Comparison of ENCODE assay signal across 8 cellular contexts in the genomic region with DNA sequence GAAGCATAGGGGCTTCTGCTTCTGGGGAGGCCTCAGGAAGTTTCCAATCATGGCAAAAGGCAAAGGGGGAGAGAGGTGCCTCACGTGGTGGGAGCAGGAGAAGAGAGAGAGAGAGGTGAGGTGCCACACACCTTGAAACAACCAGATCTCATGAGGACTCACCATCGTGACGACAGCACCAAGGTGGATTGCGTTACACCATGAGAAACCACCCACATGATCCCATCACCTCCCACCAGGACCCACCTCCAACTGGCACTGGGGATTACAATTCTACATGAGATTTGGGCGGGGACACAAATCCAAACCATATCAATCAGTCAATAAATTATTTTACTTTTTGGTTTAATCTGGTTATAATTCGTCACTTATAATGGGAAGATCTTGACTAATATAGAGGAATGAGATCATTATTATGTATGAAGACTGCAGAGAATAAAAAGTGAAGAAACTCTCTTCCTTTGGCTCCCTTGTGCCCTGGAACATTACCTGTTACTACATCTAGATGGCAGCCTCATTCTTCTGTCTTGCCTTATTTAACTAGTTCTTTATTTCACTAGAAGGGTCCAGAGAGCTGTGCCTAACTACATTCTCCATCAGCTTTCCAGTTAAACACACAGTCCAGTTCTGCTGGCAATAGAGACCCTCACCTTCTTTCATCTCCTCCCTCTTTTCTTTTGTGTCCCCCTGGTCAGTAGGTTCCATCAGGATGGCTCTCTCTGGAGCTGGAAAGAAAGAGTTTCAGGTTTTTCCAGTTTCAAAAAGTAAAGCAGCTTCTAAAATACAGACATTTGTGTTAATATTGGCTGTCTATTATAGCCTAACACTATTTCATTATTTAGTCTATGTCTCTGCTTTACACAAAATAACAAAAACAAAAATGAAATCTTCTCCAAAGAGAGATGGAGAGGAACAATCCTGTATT. TPM values are rescaled to one million over a fixed set of nuclear protein-coding genes. Genes with fewer than 3 reads are reported as not detected.
DNase-seq lines count a peak whose midpoint lies in the region; ATAC-seq and TF ChIP-seq lines count a peak whose summit lies in the region.

No MANE protein-coding gene starts in this region.

- no peak overlapping the region for H3K27ac Mint-ChIP-seq in activated CD4-positive, alpha-beta memory T cell treated with anti-CD3 and anti-CD28 coated beads, Interleukin-2, amount 10 ng/mL, durations not matched to agents 7 days and 5 days

- H3K27me3 ChIP-seq in testis: no peaks in the 10 kb centered on the region

- H3K27ac ChIP-seq in C4-2B (no peak overlapping the region), testis (no peak overlapping the region)

- CTCF ChIA-PET in HEK293T (lab: Yijun Ruan, JAX): interaction anchor here (0.5 to 1.7 kb wide), 10 partner anchors 9 to 874 kb away, joined by 3 to 22 read pairs (median 3); no protein-coding TSS in a partner anchor
- CTCF ChIA-PET in activated CD4-positive, alpha-beta memory T cell treated with anti-CD3 and anti-CD28 coated beads, Interleukin-2, amount 10 ng/mL, durations not matched to agents 7 days and 5 days (lab: Charles Lee): interaction anchor here (1.0 to 1.3 kb wide), 2 partner anchors 84 to 440 kb away, joined by 3 to 4 read pairs; no protein-coding TSS in a partner anchor

- H3K9me3 Mint-ChIP-seq in activated CD4-positive, alpha-beta memory T cell treated with anti-CD3 and anti-CD28 coated beads, Interleukin-2, amount 10 ng/mL, durations not matched to agents 7 days and 5 days: no peaks in the 10 kb centered on the region

- H3K27me3 Mint-ChIP-seq in activated CD4-positive, alpha-beta memory T cell treated with anti-CD3 and anti-CD28 coated beads, Interleukin-2, amount 10 ng/mL, durations not matched to agents 7 days and 5 days: peaks cover 2% of the 10 kb centered on the region

- H3K9me3 ChIP-seq in testis: no peaks in the 10 kb centered on the region

- POLR2A ChIA-PET in HEK293T (lab: Yijun Ruan, JAX): no interaction called here
- POLR2A ChIA-PET in activated CD4-positive, alpha-beta memory T cell treated with anti-CD3 and anti-CD28 coated beads, Interleukin-2, amount 10 ng/mL, durations not matched to agents 7 days and 5 days (lab: Charles Lee): no interaction called here

- no peak overlapping the region for H3K4me3 Mint-ChIP-seq in activated CD4-positive, alpha-beta memory T cell treated with anti-CD3 and anti-CD28 coated beads, Interleukin-2, amount 10 ng/mL, durations not matched to agents 7 days and 5 days

- intact Hi-C loops in testis (cut with DNase I; ENCODE audit: low total_unique reads): no loop called here

- H3K36me3 ChIP-seq in testis (ENCODE audit: low read depth, missing control alignments): no peaks in the 10 kb centered on the region

- DNase-seq in HEK293T (ENCODE audit: extremely low spot score) (peak; percentile 10), NCI-H82 treated with DMSO at 0.1 percent for 48 hours (lab: John Stamatoyannopoulos, UW; ENCODE audit: unreplicated experiment) (peak; percentile 15), fibroblast of peridontal ligament (ENCODE audit: extremely low read depth) (peak; percentile 45), testis (no peak)
- no peak for DNase-seq in activated CD4-positive, alpha-beta memory T cell treated with anti-CD3 and anti-CD28 coated beads, Interleukin-2, amount 10 ng/mL, durations not matched to agents 7 days and 5 days

- H3K4me3 ChIP-seq in testis: no peak overlapping the region

- TF ChIP-seq POLR2A in testis (IDR thresholded peaks at IDR 0.05): no peak

- no peaks in the 10 kb centered on the region for H3K4me1 Mint-ChIP-seq in activated CD4-positive, alpha-beta memory T cell treated with anti-CD3 and anti-CD28 coated beads, Interleukin-2, amount 10 ng/mL, durations not matched to agents 7 days and 5 days

- 79 to 86% methylated on average over 6 of the region's 6 CpGs for WGBS in testis, 2 donors

- H3K4me1 ChIP-seq in testis: no peaks in the 10 kb centered on the region

- TF ChIP-seq CTCF in C4-2B (conservative IDR thresholded peaks at IDR 0.05): peak; percentile 77
- TF ChIP-seq CTCF in testis (IDR thresholded peaks at IDR 0.05): peak in 2 of 3 experiments; percentile 9 to 46

- H3K36me3 Mint-ChIP-seq in activated CD4-positive, alpha-beta memory T cell treated with anti-CD3 and anti-CD28 coated beads, Interleukin-2, amount 10 ng/mL, durations not matched to agents 7 days and 5 days (ENCODE audit: low read depth): no peaks in the 10 kb centered on the region

- ATAC-seq in HG02981 (IDR thresholded peaks at IDR 0.05; ENCODE audit: unreplicated experiment) (no peak), HG03108 (IDR thresholded peaks at IDR 0.05; ENCODE audit: unreplicated experiment) (no peak)

TF ChIP-seq in HEK293T, 16 proteins besides CTCF, POLR2A, EP300 and RAD21:
- no peak for TF ChIP-seq L3MBTL2 (conservative IDR thresholded peaks at IDR 0.05)
- TF ChIP-seq HDGF (IDR thresholded peaks at IDR 0.05; ENCODE audit: borderline replicate concordance): no peak
- TF ChIP-seq FOXA1 (IDR thresholded peaks at IDR 0.05): no peak
- TF ChIP-seq TARDBP (IDR thresholded peaks at IDR 0.05): no peak

RNA-seq across cellular contexts. Expression of a gene that starts 21.7 kb away (rescaled TPM):
- not detected for total RNA-seq in testis
- polyA plus RNA-seq in testis (ENCODE audit: insufficient read depth, low read depth, low replicate concordance): not detected
- total RNA-seq in activated CD4-positive, alpha-beta memory T cell treated with anti-CD3 and anti-CD28 coated beads, Interleukin-2, amount 10 ng/mL, durations not matched to agents 7 days and 5 days: not detected

RNA-seq across cellular contexts. Expression of a gene that starts 21.9 kb away (rescaled TPM):
- under 1 TPM in 1 of 2 donors, not detected in 1; 0.50 TPM for total RNA-seq in testis
- 3.0 TPM for polyA plus RNA-seq in testis (ENCODE audit: insufficient read depth, low read depth, low replicate concordance)
- total RNA-seq in activated CD4-positive, alpha-beta memory T cell treated with anti-CD3 and anti-CD28 coated beads, Interleukin-2, amount 10 ng/mL, durations not matched to agents 7 days and 5 days: not detected

RNA-seq across cellular contexts. Expression of a gene that starts 44.8 kb away (rescaled TPM):
- not detected for total RNA-seq in testis
- not detected for polyA plus RNA-seq in testis (ENCODE audit: insufficient read depth, low read depth, low replicate concordance)
- total RNA-seq in activated CD4-positive, alpha-beta memory T cell treated with anti-CD3 and anti-CD28 coated beads, Interleukin-2, amount 10 ng/mL, durations not matched to agents 7 days and 5 days: not detected

RNA-seq across cellular contexts. Expression of a gene that starts 52.2 kb away (rescaled TPM):
- total RNA-seq in testis: not detected
- not detected for polyA plus RNA-seq in testis (ENCODE audit: insufficient read depth, low read depth, low replicate concordance)
- not detected for total RNA-seq in activated CD4-positive, alpha-beta memory T cell treated with anti-CD3 and anti-CD28 coated beads, Interleukin-2, amount 10 ng/mL, durations not matched to agents 7 days and 5 days

Comparison
In these comparisons a context has a peak if more than half of its experiments do, and no peak if none do; other contexts are left out.
1. DNase-seq: peak in HEK293T (single experiment), NCI-H82 treated with DMSO at 0.1 percent for 48 hours (single experiment) and fibroblast of peridontal ligament (single experiment); none in testis (single experiment) and activated CD4-positive, alpha-beta memory T cell treated with anti-CD3 and anti-CD28 coated beads, Interleukin-2, amount 10 ng/mL, durations not matched to agents 7 days and 5 days (single experiment).